In genomic region chr2:28392297-28393114, GRCh38 we compare ENCODE assay signal across 8 cellular contexts. TPM values are rescaled to one million over a fixed set of nuclear protein-coding genes. Genes with fewer than 3 reads are reported as not detected.
DNase-seq lines count a peak whose midpoint lies in the region; ATAC-seq and TF ChIP-seq lines count a peak whose summit lies in the region.

Gene FOSL2 (plus strand): TSS chr2:28392858. CDS start chr2:28393721, 863 bp downstream.

- H3K27ac ChIP-seq in PC-9: peak within 1 kb of the TSS; percentile 96

- peak within 1 kb of the TSS; percentile 63 for H3K4me3 ChIP-seq in Jurkat, Clone E6-1 (ENCODE audit: low read length)
- H3K4me3 ChIP-seq in PC-9: peak within 1 kb of the TSS; percentile 88
- H3K4me3 ChIP-seq in mucosa of stomach (ENCODE audit: low read length): peak within 1 kb of the TSS; percentile 87

- H3K4me1 ChIP-seq in PC-9 (replicated peaks; ENCODE audit: insufficient read depth): peaks cover 36% of the 10 kb centered on the region
- H3K4me1 ChIP-seq in mucosa of stomach (ENCODE audit: control insufficient read depth, insufficient read depth, low read length): peaks cover 24% of the 10 kb centered on the region

- BruUV-seq in PC-9 (replicated peaks; lab: Mats Ljungman, UMichigan): no TSS peak

- POLR2A ChIA-PET in PC-9 (lab: Charles Lee; ENCODE audit: unreplicated experiment): interaction anchor here (0.6 to 1.3 kb wide), 10 partner anchors 67 to 790 kb away, joined by 3 to 12 read pairs (median 5); no protein-coding TSS in a partner anchor

- DNase-seq in DMS153 (lab: John Stamatoyannopoulos, UW) (peak; percentile 97), PC-9 (peak; percentile 96 to 98), erythroblast (lab: John Stamatoyannopoulos, UW) (peak; percentile 94 to 95)
- DNase-seq in Jurkat, Clone E6-1 (ENCODE audit: low read depth, low spot score): peak; percentile 97
- DNase-seq in activated T-cell treated with anti-CD3 and anti-CD28 coated beads, Interleukin-2, amount 50 U/mL, for 1 hour: peak; percentile 94
- DNase-seq in stimulated activated CD8-positive, alpha-beta memory T cell treated with anti-CD3 and anti-CD28 coated beads, Interleukin-7, amount 100 ng/mL, for 24 hours (ENCODE audit: low read depth): peak; percentile 71

- H3K9ac ChIP-seq in mucosa of stomach (ENCODE audit: low read length): peak within 1 kb of the TSS; percentile 98

- H2AFZ ChIP-seq in PC-9: peak within 1 kb of the TSS; percentile 70

- H3K9me3 ChIP-seq in PC-9 (ENCODE audit: insufficient read depth, low read depth) (no peaks in the 10 kb centered on the region), mucosa of stomach (ENCODE audit: control insufficient read depth, low read length) (no peaks in the 10 kb centered on the region)

- CTCF ChIA-PET in PC-9 (lab: Charles Lee): no interaction called here

- H3K4me2 ChIP-seq in PC-9: peak within 1 kb of the TSS; percentile 99

- TF ChIP-seq POLR2A in erythroblast (IDR thresholded peaks at IDR 0.05; ENCODE audit: low read length): peak; percentile 87

- peaks cover 21% of the 10 kb centered on the region for H4K20me1 ChIP-seq in PC-9 (ENCODE audit: insufficient read depth)

- peak; percentile 74 for ATAC-seq in GM21619 (IDR thresholded peaks at IDR 0.05; ENCODE audit: unreplicated experiment)

- H3K27me3 ChIP-seq in PC-9 (ENCODE audit: insufficient read depth, low read depth) (no peaks in the 10 kb centered on the region), mucosa of stomach (ENCODE audit: control insufficient read depth, insufficient read depth, low read length) (no peaks in the 10 kb centered on the region)

- TF ChIP-seq CTCF in PC-9 (conservative IDR thresholded peaks at IDR 0.05): no peak

- peaks cover 70% of the 10 kb centered on the region for H3F3A ChIP-seq in PC-9 (ENCODE audit: insufficient read depth, low read depth)

- H3K9me2 ChIP-seq in PC-9 (ENCODE audit: insufficient read depth): no peaks in the 10 kb centered on the region

- H3K79me2 ChIP-seq in PC-9 (ENCODE audit: low read depth): peaks cover 52% of the 10 kb centered on the region

- intact Hi-C loops in PC-9 (cut with micrococcal nuclease; ENCODE audit: unreplicated experiment): loop anchor here (1.0 to 10.0 kb wide), 9 partner anchors 16 to 670 kb away; no protein-coding TSS in a partner anchor

- peaks cover 23% of the 10 kb centered on the region; the same call in 1 of the 2 replicates for H3K36me3 ChIP-seq in PC-9 (ENCODE audit: low read depth)
- H3K36me3 ChIP-seq in mucosa of stomach (ENCODE audit: control insufficient read depth, insufficient read depth, low read length): peaks cover 10% of the 10 kb centered on the region

RNA-seq across cellular contexts. Expression of gene FOSL2, which starts in this region (rescaled TPM):
- 3.1 TPM for polyA plus RNA-seq in Jurkat, Clone E6-1 (2012; ENCODE audit: insufficient read depth, insufficient read length)
- total RNA-seq in PC-9 (2021): 46.0 and 60.0 TPM in 2 replicates

Comparison
In these comparisons a context has a peak if more than half of its experiments do, and no peak if none do; other contexts are left out.
1. Peak in every context shown above with its lines: DNase-seq, ATAC-seq, H3K4me3 ChIP-seq and H3K27ac ChIP-seq.